Comparison of ENCODE assay signal across 17 cellular contexts in genomic region chr2:64054166-64054915, GRCh38. TPM values are rescaled to one million over a fixed set of nuclear protein-coding genes. Genes with fewer than 3 reads are reported as not detected.
DNase-seq lines count a peak whose midpoint lies in the region; ATAC-seq and TF ChIP-seq lines count a peak whose summit lies in the region.
"Had no signal": no experiment of that assay in that cellular context is flagged by ENCODE, and none has a peak within 500 bp of the region (broad histone marks: within the 10 kb centered on the region; RNA-seq: fewer than 3 reads in every experiment).

No MANE protein-coding gene starts in this region.

- no peaks in the 10 kb centered on the region for H3F3A ChIP-seq in OCI-LY1 (ENCODE audit: insufficient read depth, low read length)

- H3K4me2 ChIP-seq in mammary epithelial cell (ENCODE audit: insufficient read depth, low read depth, low read length) (no peak overlapping the region), OCI-LY1 (ENCODE audit: low read length) (peak overlapping the region; percentile 50)

- H4K20me1 ChIP-seq in mammary epithelial cell (ENCODE audit: insufficient read depth, low read length) (no peaks in the 10 kb centered on the region), OCI-LY1 (ENCODE audit: insufficient read depth, low read length) (no peaks in the 10 kb centered on the region)

- no TSS peak for BruUV-seq in mammary epithelial cell (replicated peaks; lab: Mats Ljungman, UMichigan)
- BruUV-seq in MCF 10A (replicated peaks; lab: Mats Ljungman, UMichigan) = no TSS peak

- no peak overlapping the region for H3K27ac Mint-ChIP-seq in MCF 10A (ENCODE audit: low read depth, unreplicated experiment)
- no peak overlapping the region for H3K27ac Mint-ChIP-seq in activated CD8-positive, alpha-beta memory T cell treated with anti-CD3 and anti-CD28 coated beads, Interleukin-2, amount 10 ng/mL, durations not matched to agents 7 days and 5 days
- H3K27ac Mint-ChIP-seq: activated CD4-positive, alpha-beta memory T cell treated with anti-CD3 and anti-CD28 coated beads for 36 hours; activated naive CD8-positive, alpha-beta T cell treated with anti-CD3 and anti-CD28 coated beads, Interleukin-2, amount 50 U/mL, for 24 hours; dendritic cell treated with granulocyte-macrophage colony-stimulating factor and Interleukin-4, amounts not matched to agents 40 ng/mL and 50 ng/mL, for 4 days had no signal

- H3K9ac ChIP-seq in mammary epithelial cell (ENCODE audit: insufficient read depth, low read length) = no peak overlapping the region
- H3K9ac ChIP-seq in OCI-LY1 (ENCODE audit: low read length) = peak overlapping the region; percentile 68

- H3K9me2 ChIP-seq in OCI-LY1 (ENCODE audit: low read depth, low read length) = no peaks in the 10 kb centered on the region

- peak; percentile 54 for ATAC-seq in HG02763 (IDR thresholded peaks at IDR 0.05; ENCODE audit: unreplicated experiment)
- no peak for ATAC-seq in esophagus mucosa
- ATAC-seq in activated CD8-positive, alpha-beta memory T cell treated with anti-CD3 and anti-CD28 coated beads, Interleukin-2, amount 10 ng/mL, durations not matched to agents 7 days and 5 days = no peak
- ATAC-seq: left ventricle myocardium superior, pancreas had no signal

- H3K9me3 ChIP-seq in mammary epithelial cell (replicated peaks; ENCODE audit: insufficient read depth, low read length) = no peaks in the 10 kb centered on the region
- H3K9me3 ChIP-seq in OCI-LY1 (ENCODE audit: low read length) = no peaks in the 10 kb centered on the region
- no peaks in the 10 kb centered on the region for H3K9me3 ChIP-seq in transverse colon
- H3K9me3 ChIP-seq: pancreas, sigmoid colon, vagina had no signal

- TF ChIP-seq CTCF in mammary epithelial cell (conservative IDR thresholded peaks at IDR 0.05 in 1 of 2, IDR thresholded peaks at IDR 0.05 in 1 of 2; ENCODE audit: extremely low read depth in 1 of 2, insufficient read depth in 1 of 2, low read depth in 1 of 2, low read length in 2 of 2) = no peak
- no peak for TF ChIP-seq CTCF in MCF 10A (IDR thresholded peaks at IDR 0.05; ENCODE audit: unreplicated experiment)
- no peak for TF ChIP-seq CTCF in OCI-LY1 (IDR thresholded peaks at IDR 0.05; ENCODE audit: low read length)
- TF ChIP-seq CTCF in transverse colon (IDR thresholded peaks at IDR 0.05) = no peak

- peak overlapping the region; percentile 3 for H2AFZ ChIP-seq in mammary epithelial cell (ENCODE audit: low read depth, low read length)
- H2AFZ ChIP-seq in OCI-LY1 (ENCODE audit: low read length) = no peak overlapping the region

- no peaks in the 10 kb centered on the region for H3K27me3 Mint-ChIP-seq in MCF 10A (ENCODE audit: insufficient read depth, unreplicated experiment)
- H3K27me3 Mint-ChIP-seq in activated CD8-positive, alpha-beta memory T cell treated with anti-CD3 and anti-CD28 coated beads, Interleukin-2, amount 10 ng/mL, durations not matched to agents 7 days and 5 days = peaks cover 3% of the 10 kb centered on the region
- H3K27me3 Mint-ChIP-seq: activated naive CD8-positive, alpha-beta T cell treated with anti-CD3 and anti-CD28 coated beads, Interleukin-2, amount 50 U/mL, for 24 hours had no signal

- H3K4me3 ChIP-seq in mammary epithelial cell (replicated peaks in 1 of 3; ENCODE audit: insufficient read depth in 1 of 3, low read depth in 2 of 3, low read length in 3 of 3) (no peak overlapping the region), OCI-LY1 (ENCODE audit: low read depth, low read length, poor library complexity, severe bottlenecking) (no peak overlapping the region), transverse colon (no peak overlapping the region)
- H3K4me3 ChIP-seq: pancreas, sigmoid colon, vagina had no signal

- H3K4me1 ChIP-seq in mammary epithelial cell (ENCODE audit: insufficient read depth, low read length) = peaks cover 33% of the 10 kb centered on the region
- H3K4me1 ChIP-seq in OCI-LY1 (ENCODE audit: insufficient read depth, low read length, severe bottlenecking) = peaks cover 75% of the 10 kb centered on the region
- H3K4me1 ChIP-seq in transverse colon = peaks cover 0 to 8% (median 3%) of the 10 kb centered on the region in 4 donors
- H3K4me1 ChIP-seq: sigmoid colon had no signal

- H3K4me1 Mint-ChIP-seq in MCF 10A (ENCODE audit: insufficient read depth, unreplicated experiment) = peaks cover 23% of the 10 kb centered on the region
- H3K4me1 Mint-ChIP-seq in activated CD8-positive, alpha-beta memory T cell treated with anti-CD3 and anti-CD28 coated beads, Interleukin-2, amount 10 ng/mL, durations not matched to agents 7 days and 5 days = peaks cover 39% of the 10 kb centered on the region

- no peak for TF ChIP-seq POLR2A in transverse colon (IDR thresholded peaks at IDR 0.05)

- POLR2A ChIA-PET in MCF 10A (lab: Yijun Ruan, JAX) = interaction anchor here (0.5 to 2.2 kb wide), 3 partner anchors 10 to 863 kb away, joined by 3 to 6 read pairs (median 4); no protein-coding TSS in a partner anchor

- in situ Hi-C loops in mammary epithelial cell (cut with MboI; ENCODE audit: low sequenced_read_pairs in 2 of 2) = loop anchor here in 1 of 2 donors (25.0 kb wide), 1 partner anchor 433 kb away; no protein-coding TSS in a partner anchor
- in situ Hi-C loops in transverse colon (cut with MboI; ENCODE audit: low pct_ligation_motif_present in 1 of 4, low pct_unique_long_range_greater_than_20kb in 1 of 4, low sequenced_read_pairs in 3 of 4) = loop anchor here (5.0 to 25.0 kb wide), 6 partner anchors 258 to 833 kb away; no protein-coding TSS in a partner anchor

- no peaks in the 10 kb centered on the region for H3K36me3 Mint-ChIP-seq in MCF 10A (ENCODE audit: insufficient read depth, unreplicated experiment)
- no peaks in the 10 kb centered on the region for H3K36me3 Mint-ChIP-seq in activated CD8-positive, alpha-beta memory T cell treated with anti-CD3 and anti-CD28 coated beads, Interleukin-2, amount 10 ng/mL, durations not matched to agents 7 days and 5 days
- H3K36me3 Mint-ChIP-seq: activated CD4-positive, alpha-beta memory T cell treated with anti-CD3 and anti-CD28 coated beads for 36 hours had no signal

- H3K36me3 ChIP-seq in mammary epithelial cell (ENCODE audit: insufficient read depth, low read length) (no peaks in the 10 kb centered on the region), OCI-LY1 (ENCODE audit: insufficient read depth, low read length) (no peaks in the 10 kb centered on the region), transverse colon (no peaks in the 10 kb centered on the region)
- H3K36me3 ChIP-seq: pancreas, sigmoid colon, vagina had no signal

- no peak overlapping the region for H3K4me3 Mint-ChIP-seq in MCF 10A (ENCODE audit: unreplicated experiment)
- H3K4me3 Mint-ChIP-seq in activated CD8-positive, alpha-beta memory T cell treated with anti-CD3 and anti-CD28 coated beads, Interleukin-2, amount 10 ng/mL, durations not matched to agents 7 days and 5 days = no peak overlapping the region
- H3K4me3 Mint-ChIP-seq: activated CD4-positive, alpha-beta memory T cell treated with anti-CD3 and anti-CD28 coated beads for 36 hours; activated naive CD8-positive, alpha-beta T cell treated with anti-CD3 and anti-CD28 coated beads, Interleukin-2, amount 50 U/mL, for 24 hours; dendritic cell treated with granulocyte-macrophage colony-stimulating factor and Interleukin-4, amounts not matched to agents 40 ng/mL and 50 ng/mL, for 4 days had no signal

- DNase-seq in mammary epithelial cell (no peak), MCF 10A (ENCODE audit: unreplicated experiment) (no peak), transverse colon (peak; percentile 20), CD1c-positive myeloid dendritic cell (ENCODE audit: extremely low spot score) (no peak)
- no peak for DNase-seq in activated CD8-positive, alpha-beta memory T cell treated with anti-CD3 and anti-CD28 coated beads, Interleukin-2, amount 10 ng/mL, durations not matched to agents 7 days and 5 days
- DNase-seq: activated naive CD8-positive, alpha-beta T cell treated with anti-CD3 and anti-CD28 coated beads, Interleukin-2, amount 50 U/mL, for 24 hours; H7; left ventricle myocardium superior; pancreas; sigmoid colon; stimulated activated CD4-positive, alpha-beta T cell treated with anti-CD3 and anti-CD28 coated beads, Interleukin-2, amount 100 ng/mL, for 24 hours had no signal

- H3K27ac ChIP-seq in mammary epithelial cell (ENCODE audit: insufficient read depth, low read depth, low read length) = no peak overlapping the region
- peak overlapping the region; percentile 99 for H3K27ac ChIP-seq in OCI-LY1 (ENCODE audit: low read depth, low read length, poor library complexity, severe bottlenecking)
- H3K27ac ChIP-seq in transverse colon = no peak overlapping the region
- H3K27ac ChIP-seq: pancreas, sigmoid colon, vagina had no signal

- H3K79me2 ChIP-seq in mammary epithelial cell (ENCODE audit: insufficient read depth, low read length) (no peaks in the 10 kb centered on the region), OCI-LY1 (ENCODE audit: insufficient read depth, low read length) (no peaks in the 10 kb centered on the region)

- H3K9me3 Mint-ChIP-seq in MCF 10A (ENCODE audit: unreplicated experiment) = no peaks in the 10 kb centered on the region
- no peaks in the 10 kb centered on the region for H3K9me3 Mint-ChIP-seq in activated CD8-positive, alpha-beta memory T cell treated with anti-CD3 and anti-CD28 coated beads, Interleukin-2, amount 10 ng/mL, durations not matched to agents 7 days and 5 days (ENCODE audit: low read depth)
- H3K9me3 Mint-ChIP-seq: activated CD4-positive, alpha-beta memory T cell treated with anti-CD3 and anti-CD28 coated beads for 36 hours; activated naive CD8-positive, alpha-beta T cell treated with anti-CD3 and anti-CD28 coated beads, Interleukin-2, amount 50 U/mL, for 24 hours; dendritic cell treated with granulocyte-macrophage colony-stimulating factor and Interleukin-4, amounts not matched to agents 40 ng/mL and 50 ng/mL, for 4 days had no signal

- TF ChIP-seq EP300 in transverse colon (IDR thresholded peaks at IDR 0.05; ENCODE audit: low read depth) = no peak

- 77% methylated on average over 4 of the region's 4 CpGs for WGBS in mammary epithelial cell (ENCODE audit: low coverage, missing lambda C conversion rate)
- 53 to 58% methylated on average over 4 of the region's 4 CpGs for WGBS in transverse colon (ENCODE audit: low coverage in 1 of 2), 2 donors

- intact Hi-C loops in mammary epithelial cell (cut with micrococcal nuclease) (no loop called here), MCF 10A (cut with micrococcal nuclease) (no loop called here), transverse colon (cut with DNase I; ENCODE audit: low total_unique reads) (loop anchor here (5.0 kb wide), 1 partner anchor 273 kb away; no protein-coding TSS in a partner anchor)

- H3K27me3 ChIP-seq in mammary epithelial cell (ENCODE audit: insufficient read depth, low read length) (no peaks in the 10 kb centered on the region), OCI-LY1 (ENCODE audit: insufficient read depth, low read length) (no peaks in the 10 kb centered on the region), transverse colon (no peaks in the 10 kb centered on the region)
- H3K27me3 ChIP-seq: pancreas, sigmoid colon, vagina had no signal

- dilution Hi-C loops in mammary epithelial cell (cut with HindIII; ENCODE audit: low sequenced_read_pairs) = no loop called here

- CTCF ChIA-PET in mammary epithelial cell (lab: Charles Lee; ENCODE audit: low non-redundant PET) = no interaction called here
- CTCF ChIA-PET in MCF 10A (lab: Yijun Ruan, JAX) = interaction anchor here (0.6 to 0.9 kb wide), 6 partner anchors 45 to 1605 kb away, joined by 3 to 7 read pairs (median 3); no protein-coding TSS in a partner anchor
- CTCF ChIA-PET in activated CD8-positive, alpha-beta memory T cell treated with anti-CD3 and anti-CD28 coated beads, Interleukin-2, amount 10 ng/mL, durations not matched to agents 7 days and 5 days (lab: Charles Lee) = interaction anchor here (0.7 to 10.7 kb wide), 3 partner anchors 56 to 275 kb away, joined by 3 to 175 read pairs (median 4); no protein-coding TSS in a partner anchor

RNA-seq across cellular contexts. Expression of gene VPS54, which starts 35.1 kb away (rescaled TPM):
- total RNA-seq in mammary epithelial cell = 10 to 100 TPM; 12.3 to 15.3 TPM
- polyA plus RNA-seq in mammary epithelial cell = 5.9 TPM
- 13.4 TPM for polyA minus RNA-seq in mammary epithelial cell
- 13.1 and 16.5 TPM in 2 replicates for total RNA-seq in MCF 10A (2022)
- total RNA-seq in transverse colon = 10 to 100 TPM in 3 of 4 donors, 1 to 10 TPM in 1; 4.1 to 27.6 (median 18.6) TPM
- 12.6 TPM for total RNA-seq in esophagus mucosa
- total RNA-seq in activated CD8-positive, alpha-beta memory T cell treated with anti-CD3 and anti-CD28 coated beads, Interleukin-2, amount 10 ng/mL, durations not matched to agents 7 days and 5 days = 10 to 100 TPM; 17.4 to 18.2 TPM
